In genomic region chr2:31183973-31184372, GRCh38 we compare ENCODE assay signal across 6 cellular contexts. TPM values are rescaled to one million over a fixed set of nuclear protein-coding genes. Genes with fewer than 3 reads are reported as not detected.
"Had no signal": no experiment of that assay in that cellular context is flagged by ENCODE, and none has a peak within 500 bp of the region (broad histone marks: within the 10 kb centered on the region; RNA-seq: fewer than 3 reads in every experiment).

No MANE protein-coding gene starts in this region.

RNA-seq across cellular contexts. Expression of gene CAPN14, which starts 33.3 kb away (rescaled TPM):
- total RNA-seq: left lobe of liver, myocyte had no signal
- polyA plus RNA-seq: immature natural killer cell, liver had no signal

RNA-seq across cellular contexts. Expression of gene GALNT14, which starts 45.7 kb away (rescaled TPM):
- total RNA-seq: lung microvascular endothelial cell, myocyte had no signal
- polyA plus RNA-seq: immature natural killer cell; naive thymus-derived CD4-positive, alpha-beta T cell had no signal
